Comparison of ENCODE assay signal across 21 cellular contexts in genomic region chr2:222499226-222499625, GRCh38.
"Had no signal": no experiment of that assay in that cellular context is flagged by ENCODE, and none has a peak within 500 bp of the region (broad histone marks: within the 10 kb centered on the region; RNA-seq: fewer than 3 reads in every experiment).

No MANE protein-coding gene starts in this region.

- H3K27ac ChIP-seq: heart right ventricle, left lung, neutrophil, suprapubic skin, tibial artery had no signal

- H3K4me3 ChIP-seq: heart right ventricle, left lung, lung, suprapubic skin, tibial artery had no signal

- H3K27ac Mint-ChIP-seq: activated CD4-positive, alpha-beta T cell treated with anti-CD3 and anti-CD28 coated beads for 36 hours; activated naive CD8-positive, alpha-beta T cell; activated T-cell treated with anti-CD3 and anti-CD28 coated beads, Interleukin-2, amount 50 U/mL, for 72 hours; effector memory CD8-positive, alpha-beta T cell had no signal

- H3K4me1 ChIP-seq: left lung, tibial artery had no signal

- H3K36me3 ChIP-seq: heart right ventricle, left lung, neutrophil, suprapubic skin, tibial artery had no signal

- DNase-seq: activated CD4-positive, alpha-beta T cell treated with anti-CD3 and anti-CD28 coated beads for 36 hours; activated CD4-positive, alpha-beta T cell treated with anti-CD3 and anti-CD28 coated beads, Interleukin-2, amount 50 U/mL, for 4 hours; activated CD4-positive, CD25-positive, alpha-beta regulatory T cell; activated naive CD4-positive, alpha-beta T cell; activated T-cell treated with anti-CD3 and anti-CD28 coated beads for 4 hours; activated T-cell treated with anti-CD3 and anti-CD28 coated beads, Interleukin-2, amount 50 U/mL, for 72 hours; anterior cingulate cortex; cortex of kidney; effector memory CD8-positive, alpha-beta T cell; foreskin fibroblast; heart right ventricle; kidney glomerular epithelial cell; left lung; stimulated activated CD4-positive, alpha-beta T cell treated with anti-CD3 and anti-CD28 coated beads, Interleukin-15, amount 100 ng/mL, for 24 hours; stimulated activated naive CD4-positive, alpha-beta T cell; tibial artery had no signal

- H3K9me3 ChIP-seq: heart right ventricle, left lung, neutrophil, suprapubic skin, tibial artery had no signal

- H3K4me3 Mint-ChIP-seq: activated CD4-positive, alpha-beta T cell treated with anti-CD3 and anti-CD28 coated beads for 36 hours; activated naive CD8-positive, alpha-beta T cell; activated T-cell treated with anti-CD3 and anti-CD28 coated beads, Interleukin-2, amount 50 U/mL, for 72 hours; effector memory CD8-positive, alpha-beta T cell; nephron had no signal

- H3K36me3 Mint-ChIP-seq: activated naive CD8-positive, alpha-beta T cell had no signal

- H3K9me3 Mint-ChIP-seq: activated T-cell treated with anti-CD3 and anti-CD28 coated beads, Interleukin-2, amount 50 U/mL, for 72 hours; effector memory CD8-positive, alpha-beta T cell; nephron had no signal

- H3K27me3 ChIP-seq: heart right ventricle, left lung, neutrophil, suprapubic skin, tibial artery had no signal

- H3K27me3 Mint-ChIP-seq: activated naive CD8-positive, alpha-beta T cell had no signal

- H3K4me1 Mint-ChIP-seq: activated CD4-positive, alpha-beta T cell treated with anti-CD3 and anti-CD28 coated beads for 36 hours had no signal
